In the genomic region with DNA sequence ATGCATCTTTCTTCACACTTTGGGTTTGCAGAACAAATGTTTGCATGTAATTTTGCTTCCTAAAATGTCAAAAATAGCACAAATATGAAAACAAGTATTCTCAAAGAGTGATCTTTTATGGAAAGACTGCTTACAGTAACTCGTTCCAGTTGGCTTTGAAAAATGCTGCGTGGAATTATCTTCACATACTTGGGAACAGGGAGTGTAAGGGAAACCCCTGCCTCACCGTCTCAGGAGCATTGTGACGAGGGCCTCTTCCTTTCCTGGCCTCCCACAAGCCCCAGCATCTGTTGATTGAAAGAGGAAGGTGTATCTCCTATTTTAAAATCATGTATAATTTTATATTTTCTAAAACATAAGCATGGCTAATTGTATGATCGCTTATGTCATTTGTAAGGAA, we compare ENCODE assay signal across 17 cellular contexts. TPM values are rescaled to one million over a fixed set of nuclear protein-coding genes. Genes with fewer than 3 reads are reported as not detected.
DNase-seq lines count a peak whose midpoint lies in the region; ATAC-seq and TF ChIP-seq lines count a peak whose summit lies in the region.
"Had no signal": no experiment of that assay in that cellular context is flagged by ENCODE, and none has a peak within 500 bp of the region (broad histone marks: within the 10 kb centered on the region; RNA-seq: fewer than 3 reads in every experiment).

No MANE protein-coding gene starts in this region.

- no peaks in the 10 kb centered on the region for H3K79me2 ChIP-seq in PC-3 (ENCODE audit: low read length)

- ATAC-seq in PC-3 (no peak), HG03521 (IDR thresholded peaks at IDR 0.05; ENCODE audit: unreplicated experiment) (no peak), GM21619 (IDR thresholded peaks at IDR 0.05; ENCODE audit: unreplicated experiment) (no peak)
- ATAC-seq: activated naive CD8-positive, alpha-beta T cell treated with anti-CD3 and anti-CD28 coated beads, Interleukin-2, amount 50 U/mL, for 24 hours had no signal

- H2AFZ ChIP-seq in PC-3 (ENCODE audit: low read length) = no peak overlapping the region

- H3K36me3 ChIP-seq in PC-3 (ENCODE audit: low read depth, low read length) (no peaks in the 10 kb centered on the region), esophagus squamous epithelium (no peaks in the 10 kb centered on the region), testis (ENCODE audit: low read depth, missing control alignments) (no peaks in the 10 kb centered on the region)
- H3K36me3 ChIP-seq: breast epithelium, MG63, SJCRH30 had no signal

- CTCF ChIA-PET in PC-3 (lab: Charles Lee) = no interaction called here

- H3K9me3 ChIP-seq in PC-3 (ENCODE audit: low read length) = no peaks in the 10 kb centered on the region
- H3K9me3 ChIP-seq in esophagus squamous epithelium = no peaks in the 10 kb centered on the region
- H3K9me3 ChIP-seq in testis = no peaks in the 10 kb centered on the region
- H3K9me3 ChIP-seq: breast epithelium, MG63, mucosa of descending colon, SJCRH30 had no signal

- TF ChIP-seq CTCF in PC-3 (conservative IDR thresholded peaks at IDR 0.05; ENCODE audit: low read depth, low read length) (no peak), esophagus squamous epithelium (IDR thresholded peaks at IDR 0.05) (no peak), testis (IDR thresholded peaks at IDR 0.05) (no peak)

- intact Hi-C loops in PC-3 (cut with micrococcal nuclease) (no loop called here), esophagus squamous epithelium (cut with DNase I) (no loop called here), testis (cut with DNase I; ENCODE audit: low total_unique reads) (no loop called here)

- DNase-seq in PC-3 (no peak), esophagus squamous epithelium (lab: John Stamatoyannopoulos, UW) (no peak), middle frontal gyrus (ENCODE audit: extremely low spot score, low spot score) (peak; percentile 21), testis (peak; percentile 14), OCI-M1 (lab: John Stamatoyannopoulos, UW) (no peak), DMS79 treated with DMSO at 0.1 percent for 48 hours (lab: John Stamatoyannopoulos, UW) (no peak)
- DNase-seq: activated CD4-positive, alpha-beta T cell treated with anti-CD3 and anti-CD28 coated beads, Interleukin-2, amount 10 ng/mL, durations not matched to agents 7 days and 5 days; activated naive CD8-positive, alpha-beta T cell treated with anti-CD3 and anti-CD28 coated beads, Interleukin-2, amount 50 U/mL, for 24 hours; CD4-positive, alpha-beta T cell; GOT3; SJCRH30; stimulated activated CD8-positive, alpha-beta memory T cell treated with anti-CD3 and anti-CD28 coated beads, Interleukin-4, amount 100 ng/mL, for 48 hours had no signal

- H4K20me1 ChIP-seq in PC-3 (ENCODE audit: low read length) = no peaks in the 10 kb centered on the region

- no peaks in the 10 kb centered on the region for H3K9me2 ChIP-seq in PC-3 (replicated peaks; ENCODE audit: low read length)

- POLR2A ChIA-PET in PC-3 (lab: Charles Lee; ENCODE audit: unreplicated experiment) = no interaction called here

- H3K27ac ChIP-seq in PC-3 (ENCODE audit: low read length) = peak overlapping the region; percentile 45
- H3K27ac ChIP-seq in esophagus squamous epithelium = peak overlapping the region in 3 of 4 donors; percentile 20 to 62 (median 55)
- no peak overlapping the region for H3K27ac ChIP-seq in testis
- H3K27ac ChIP-seq: SJCRH30 had no signal

- no peak overlapping the region for H3K4me2 ChIP-seq in PC-3 (ENCODE audit: low read length)

- H3F3A ChIP-seq in PC-3 (ENCODE audit: low read length, unreplicated experiment) = peaks cover 6% of the 10 kb centered on the region

- H3K27me3 ChIP-seq in PC-3 (ENCODE audit: low read length) = no peaks in the 10 kb centered on the region
- no peaks in the 10 kb centered on the region for H3K27me3 ChIP-seq in esophagus squamous epithelium
- H3K27me3 ChIP-seq in testis = no peaks in the 10 kb centered on the region
- H3K27me3 ChIP-seq: breast epithelium, MG63, SJCRH30 had no signal

- no TSS peak for BruUV-seq in PC-3 (replicated peaks; lab: Mats Ljungman, UMichigan)

- H3K9ac ChIP-seq in PC-3 (ENCODE audit: low read length) = no peak overlapping the region

- TF ChIP-seq POLR2A in esophagus squamous epithelium (IDR thresholded peaks at IDR 0.05) (no peak), testis (IDR thresholded peaks at IDR 0.05) (no peak)

- no peak overlapping the region for H3K4me3 ChIP-seq in PC-3 (ENCODE audit: low read length)
- H3K4me3 ChIP-seq in esophagus squamous epithelium = no peak overlapping the region
- H3K4me3 ChIP-seq in testis = no peak overlapping the region
- H3K4me3 ChIP-seq: breast epithelium, MG63, mucosa of descending colon, SJCRH30 had no signal

- peaks cover 42% of the 10 kb centered on the region for H3K4me1 ChIP-seq in PC-3 (ENCODE audit: insufficient read depth, low read length)
- H3K4me1 ChIP-seq in esophagus squamous epithelium = peaks cover 0 to 37% (median 19%) of the 10 kb centered on the region in 3 donors
- H3K4me1 ChIP-seq in testis = no peaks in the 10 kb centered on the region
- H3K4me1 ChIP-seq: SJCRH30 had no signal

- WGBS in esophagus squamous epithelium, 2 donors = 28 to 39% methylated on average over 5 of the region's 5 CpGs
- 36 to 45% methylated on average over 5 of the region's 5 CpGs for WGBS in testis, 2 donors

RNA-seq across cellular contexts. Expression of a gene that starts 18.3 kb away (rescaled TPM):
- 121 and 144 TPM in 2 replicates for total RNA-seq in PC-3 (2014; rRNA removed)
- 10 to 100 TPM in 3 of 4 donors, 1 to 10 TPM in 1; 7.7 to 44.8 (median 12.0) TPM for total RNA-seq in esophagus squamous epithelium
- total RNA-seq in testis = 10 to 100 TPM; 21.1 to 27.1 TPM
- polyA plus RNA-seq in testis (ENCODE audit: insufficient read depth, low read depth, low replicate concordance) = 23.9 TPM

Comparison
In these comparisons a context has a peak if more than half of its experiments do, and no peak if none do; other contexts are left out.
1. DNase-seq: peak in middle frontal gyrus (single experiment) and testis (single experiment); none in PC-3 (single experiment), esophagus squamous epithelium (single experiment), OCI-M1 (single experiment) and DMS79 treated with DMSO at 0.1 percent for 48 hours (single experiment).
2. H3K27ac ChIP-seq: peak in PC-3 (single experiment) and esophagus squamous epithelium (3 of 4); none in testis (0 of 2).